24 cellular contexts compared by ENCODE assay signal in genomic region chr2:173979721-173980351, GRCh38. TPM values are rescaled to one million over a fixed set of nuclear protein-coding genes. Genes with fewer than 3 reads are reported as not detected.
A peak's percentile ranks its signal among the peaks of the same experiment; 100 is the strongest.
DNase-seq lines count a peak whose midpoint lies in the region; ATAC-seq and TF ChIP-seq lines count a peak whose summit lies in the region.
"Had no signal": no experiment of that assay in that cellular context is flagged by ENCODE, and none has a peak within 500 bp of the region (broad histone marks: within the 10 kb centered on the region; RNA-seq: fewer than 3 reads in every experiment).

No MANE protein-coding gene starts in this region.

- H3K79me1 ChIP-seq in neuronal stem cell (ENCODE audit: low read depth, low read length), result no peaks in the 10 kb centered on the region

- H2AFZ ChIP-seq in neuronal stem cell (ENCODE audit: low read length), result peak overlapping the region; percentile 2

- TF ChIP-seq POLR2A in esophagus muscularis mucosa (IDR thresholded peaks at IDR 0.05; ENCODE audit: low read depth), result no peak

- H3K4me1 ChIP-seq in neuronal stem cell (ENCODE audit: control insufficient read depth in 2 of 2, insufficient read depth in 1 of 2, low read depth in 1 of 2, low read length in 2 of 2) (peaks cover 6% of the 10 kb centered on the region in 2 donors), esophagus muscularis mucosa (peaks cover 11 to 27% (median 20%) of the 10 kb centered on the region in 4 donors)
- H3K4me1 ChIP-seq: BE2C had no signal

- H3K36me3 ChIP-seq in WERI-Rb-1, result no peaks in the 10 kb centered on the region
- H3K36me3 ChIP-seq in neuronal stem cell (replicated peaks in 1 of 2; ENCODE audit: control insufficient read depth in 2 of 2, insufficient read depth in 2 of 2, low read length in 2 of 2), result no peaks in the 10 kb centered on the region
- no peaks in the 10 kb centered on the region for H3K36me3 ChIP-seq in esophagus muscularis mucosa
- H3K36me3 ChIP-seq: BE2C, breast epithelium, left lung, vagina had no signal

- no peak for ATAC-seq in HG02884 (IDR thresholded peaks at IDR 0.05; ENCODE audit: unreplicated experiment)
- ATAC-seq: activated naive CD8-positive, alpha-beta T cell treated with anti-CD3 and anti-CD28 coated beads, Interleukin-2, amount 50 U/mL, for 24 hours; left lung; mucosa of descending colon had no signal

- no peak overlapping the region for H2BK120ac ChIP-seq in neuronal stem cell (ENCODE audit: low read depth, low read length)

- no peak for TF ChIP-seq CTCF in WERI-Rb-1 (IDR thresholded peaks at IDR 0.05; ENCODE audit: low read depth, low read length)
- TF ChIP-seq CTCF in fibroblast of mammary gland (conservative IDR thresholded peaks at IDR 0.05; ENCODE audit: control insufficient read depth, insufficient read depth, low read depth, low read length), result no peak
- TF ChIP-seq CTCF in esophagus muscularis mucosa (IDR thresholded peaks at IDR 0.05), result no peak

- H3K18ac ChIP-seq in neuronal stem cell (ENCODE audit: low read length), result no peak overlapping the region

- no peak overlapping the region for H3K4me2 ChIP-seq in neuronal stem cell (ENCODE audit: insufficient read depth, low read length, poor library complexity, severe bottlenecking)

- H2AK5ac ChIP-seq in neuronal stem cell (ENCODE audit: low read depth, low read length), result no peak overlapping the region

- H3K27me3 ChIP-seq in WERI-Rb-1 (ENCODE audit: insufficient read depth, low read depth, severe bottlenecking) (no peaks in the 10 kb centered on the region), neuronal stem cell (ENCODE audit: control insufficient read depth in 3 of 3, insufficient read depth in 3 of 3, low read depth in 1 of 3, low read length in 3 of 3) (no peaks in the 10 kb centered on the region), esophagus muscularis mucosa (no peaks in the 10 kb centered on the region)
- H3K27me3 ChIP-seq: BE2C, breast epithelium, left lung, vagina had no signal

- H4K91ac ChIP-seq in neuronal stem cell (ENCODE audit: low read depth, low read length, poor library complexity), result no peak overlapping the region

- TF ChIP-seq EP300 in esophagus muscularis mucosa (IDR thresholded peaks at IDR 0.05), result no peak

- DNase-seq in NCI-H1694 treated with DMSO at 0.1 percent for 48 hours (lab: John Stamatoyannopoulos, UW), result peak; percentile 37
- no peak for DNase-seq in NCI-H1694 (lab: John Stamatoyannopoulos, UW)
- DNase-seq in WERI-Rb-1, result no peak
- peak; percentile 82 for DNase-seq in fibroblast of mammary gland (ENCODE audit: low read depth)
- no peak for DNase-seq in neuronal stem cell (ENCODE audit: low spot score)
- no peak for DNase-seq in NCI-H2029 treated with DMSO at 0.1 percent for 48 hours (lab: John Stamatoyannopoulos, UW)
- DNase-seq in esophagus muscularis mucosa (ENCODE audit: extremely low spot score), result no peak
- DNase-seq: 8988T; activated CD4-positive, alpha-beta T cell treated with anti-CD3 and anti-CD28 coated beads for 4 hours; activated naive CD8-positive, alpha-beta T cell treated with anti-CD3 and anti-CD28 coated beads, Interleukin-2, amount 50 U/mL, for 24 hours; BE2C; COR-L47; dermis blood vessel endothelial cell; left lung; mucosa of descending colon; NCI-H1105 treated with DMSO at 0.1 percent for 48 hours; NCI-H2107; NCI-H526; SHP77 treated with DMSO at 0.1 percent for 48 hours; stimulated activated CD4-positive, alpha-beta T cell treated with anti-CD3 and anti-CD28 coated beads, Interleukin-12 subunit alpha, Interleukin-12 subunit beta, amount 100 ng/mL, for 4 hours; T-helper 1 cell had no signal

- no peak overlapping the region for H2BK12ac ChIP-seq in neuronal stem cell (ENCODE audit: low read length)

- no peak overlapping the region for H4K8ac ChIP-seq in neuronal stem cell (ENCODE audit: low read depth, low read length)

- no peak overlapping the region for H3K14ac ChIP-seq in neuronal stem cell (ENCODE audit: low read length)

- H3K27ac ChIP-seq in WERI-Rb-1 (peak overlapping the region; percentile 28; the same call in 1 of the 2 replicates), neuronal stem cell (replicated peaks; ENCODE audit: low read length) (no peak overlapping the region), esophagus muscularis mucosa (replicated peaks in 1 of 4) (no peak overlapping the region)
- H3K27ac ChIP-seq: left lung, vagina had no signal

- intact Hi-C loops in esophagus muscularis mucosa (cut with DNase I), result no loop called here

- H3K9ac ChIP-seq in neuronal stem cell (ENCODE audit: low read depth, low read length, poor library complexity), result no peak overlapping the region

- no peak overlapping the region for H3K4ac ChIP-seq in neuronal stem cell (ENCODE audit: low read length)

- H2BK15ac ChIP-seq in neuronal stem cell (ENCODE audit: low read length), result no peak overlapping the region

- no peak overlapping the region for H3K23ac ChIP-seq in neuronal stem cell (ENCODE audit: low read depth, low read length, poor library complexity)

- WGBS in neuronal stem cell (ENCODE audit: extremely low coverage in 2 of 2, insufficient read length in 2 of 2, insufficient replicate concordance in 1 of 2), 2 donors, result no CpG with 5 or more reads among the region's 3 CpGs
- 73% methylated on average over 3 of the region's 3 CpGs for WGBS in esophagus muscularis mucosa

- H2BK5ac ChIP-seq in neuronal stem cell (ENCODE audit: low read length), result no peak overlapping the region

- H3K9me3 ChIP-seq in WERI-Rb-1 (ENCODE audit: severe bottlenecking) (no peaks in the 10 kb centered on the region), neuronal stem cell (replicated peaks in 1 of 2; ENCODE audit: control insufficient read depth in 2 of 2, insufficient read depth in 1 of 2, low read depth in 1 of 2, low read length in 2 of 2) (no peaks in the 10 kb centered on the region), esophagus muscularis mucosa (no peaks in the 10 kb centered on the region)
- H3K9me3 ChIP-seq: BE2C, breast epithelium, left lung, mucosa of descending colon, vagina had no signal

- H3K4me3 ChIP-seq in WERI-Rb-1 (ENCODE audit: low read depth, low read length) (no peak overlapping the region), fibroblast of mammary gland (ENCODE audit: control insufficient read depth, low read depth, low read length) (no peak overlapping the region), neuronal stem cell (ENCODE audit: low read length in 2 of 2) (no peak overlapping the region), esophagus muscularis mucosa (no peak overlapping the region)
- H3K4me3 ChIP-seq: breast epithelium, left lung, mucosa of descending colon, vagina had no signal

RNA-seq across cellular contexts. Expression of gene SP3, which starts 14.7 kb away (rescaled TPM):
- polyA plus RNA-seq in neuronal stem cell (2013, experiment 1 of 2), result 43.6 TPM
- 45.7 TPM for polyA plus RNA-seq in neuronal stem cell (2013, experiment 2 of 2)
- total RNA-seq in esophagus muscularis mucosa, result 100 to 1,000 TPM in 1 of 4 donors, 10 to 100 TPM in 3; 78.7 to 102 (median 92.2) TPM

Comparison
In these comparisons a context has a peak if more than half of its experiments do, and no peak if none do; other contexts are left out.
1. DNase-seq: peak in NCI-H1694 treated with DMSO at 0.1 percent for 48 hours (single experiment) and fibroblast of mammary gland (single experiment); none in NCI-H1694 (single experiment), WERI-Rb-1 (single experiment), neuronal stem cell (single experiment), NCI-H2029 treated with DMSO at 0.1 percent for 48 hours (single experiment) and esophagus muscularis mucosa (single experiment).